16 cellular contexts compared by ENCODE assay signal in genomic region chr1:37892151-37893047, GRCh38. TPM values are rescaled to one million over a fixed set of nuclear protein-coding genes. Genes with fewer than 3 reads are reported as not detected.
DNase-seq lines count a peak whose midpoint lies in the region; ATAC-seq and TF ChIP-seq lines count a peak whose summit lies in the region.
"Had no signal": no experiment of that assay in that cellular context is flagged by ENCODE, and none has a peak within 500 bp of the region (broad histone marks: within the 10 kb centered on the region; RNA-seq: fewer than 3 reads in every experiment).

No MANE protein-coding gene starts in this region.

- H3K36me3 Mint-ChIP-seq in GM23338 (ENCODE audit: low read depth): peaks cover 26% of the 10 kb centered on the region

- no peak overlapping the region for H3K27ac Mint-ChIP-seq in GM23338

- H3K79me2 ChIP-seq in smooth muscle cell (ENCODE audit: low read depth) (no peaks in the 10 kb centered on the region), GM23338 (replicated peaks; ENCODE audit: insufficient read depth) (no peaks in the 10 kb centered on the region; the same call in 1 of the 2 replicates)

- no peaks in the 10 kb centered on the region for H4K20me1 ChIP-seq in smooth muscle cell (ENCODE audit: low read depth)
- H4K20me1 ChIP-seq in GM23338 (replicated peaks; ENCODE audit: insufficient read depth): no peaks in the 10 kb centered on the region; the same call in 1 of the 2 replicates

- no peaks in the 10 kb centered on the region for H3F3A ChIP-seq in smooth muscle cell (ENCODE audit: low read depth)
- H3F3A ChIP-seq in GM23338 (replicated peaks; ENCODE audit: low read depth): no peaks in the 10 kb centered on the region

- H3K27me3 ChIP-seq in smooth muscle cell (ENCODE audit: low read depth): no peaks in the 10 kb centered on the region
- H3K27me3 ChIP-seq in GM23338 (ENCODE audit: insufficient read depth): no peaks in the 10 kb centered on the region
- H3K27me3 ChIP-seq: heart right ventricle, neutrophil, upper lobe of left lung had no signal

- H3K4me3 ChIP-seq in NB4 (ENCODE audit: low read depth, low read length) (no peak overlapping the region), smooth muscle cell (no peak overlapping the region), GM23338 (no peak overlapping the region)
- H3K4me3 ChIP-seq: heart right ventricle, upper lobe of left lung had no signal

- ATAC-seq in GM23338: no peak
- ATAC-seq: heart right ventricle, Panc1, T-cell had no signal

- H3K27me3 Mint-ChIP-seq in GM23338 (ENCODE audit: insufficient read depth, low read depth, poor library complexity): peaks cover 5% of the 10 kb centered on the region
- H3K27me3 Mint-ChIP-seq: T-cell had no signal

- H3K4me1 Mint-ChIP-seq in GM23338: no peaks in the 10 kb centered on the region

- 56% methylated on average over 5 of the region's 5 CpGs for WGBS in smooth muscle cell (ENCODE audit: low lambda C conversion rate)

- H3K4me1 ChIP-seq in smooth muscle cell (ENCODE audit: low read depth) (no peaks in the 10 kb centered on the region), GM23338 (ENCODE audit: insufficient read depth) (no peaks in the 10 kb centered on the region)

- peak; percentile 10 for DNase-seq in NCI-H82 (lab: John Stamatoyannopoulos, UW)
- DNase-seq in NCI-H82 treated with DMSO at 0.1 percent for 48 hours (lab: John Stamatoyannopoulos, UW; ENCODE audit: unreplicated experiment): no peak
- DNase-seq in NB4 (ENCODE audit: low read depth): peak; percentile 24
- peak; percentile 73 for DNase-seq in fibroblast of peridontal ligament (ENCODE audit: extremely low read depth)
- DNase-seq in smooth muscle cell (lab: John Stamatoyannopoulos, UW; ENCODE audit: unreplicated experiment): no peak
- no peak for DNase-seq in NCI-H146 treated with DMSO at 0.1 percent for 48 hours (lab: John Stamatoyannopoulos, UW; ENCODE audit: unreplicated experiment)
- DNase-seq in stimulated activated CD4-positive, alpha-beta T cell treated with anti-CD3 and anti-CD28 coated beads, Interleukin-1b, Interleukin-23, amount 100 ng/mL, for 48 hours: no peak
- no peak for DNase-seq in GM23338 (ENCODE audit: low spot score)
- DNase-seq: 8988T; activated CD4-positive, alpha-beta T cell treated with anti-CD3 and anti-CD28 coated beads for 4 hours; activated T-cell treated with anti-CD3 and anti-CD28 coated beads, Interleukin-2, amount 50 U/mL, for 1 hour; heart right ventricle; T-cell; upper lobe of left lung had no signal

- TF ChIP-seq POLR2A in NB4 (IDR thresholded peaks at IDR 0.05; ENCODE audit: extremely low read depth, insufficient read length): no peak

- H3K4me2 ChIP-seq in smooth muscle cell (peak overlapping the region; percentile 36), GM23338 (no peak overlapping the region)

- peaks cover 4% of the 10 kb centered on the region; the same call in 1 of the 3 replicates for H3K9me3 Mint-ChIP-seq in GM23338
- H3K9me3 Mint-ChIP-seq: T-cell had no signal

- no peaks in the 10 kb centered on the region for H3K9me3 ChIP-seq in smooth muscle cell (replicated peaks; ENCODE audit: low read depth)
- H3K9me3 ChIP-seq: heart right ventricle, neutrophil, upper lobe of left lung had no signal

- H3K9ac ChIP-seq in smooth muscle cell (ENCODE audit: low read depth): no peak overlapping the region

- H2AFZ ChIP-seq in smooth muscle cell (ENCODE audit: low read depth): no peak overlapping the region
- no peak overlapping the region for H2AFZ ChIP-seq in GM23338

- H3K36me3 ChIP-seq in smooth muscle cell (ENCODE audit: low read depth) (peaks cover 16% of the 10 kb centered on the region), GM23338 (ENCODE audit: insufficient read depth) (peaks cover 12% of the 10 kb centered on the region)

- TF ChIP-seq CTCF in NB4 (IDR thresholded peaks at IDR 0.05; ENCODE audit: low read depth, low read length) (no peak), smooth muscle cell (IDR thresholded peaks at IDR 0.05; ENCODE audit: borderline replicate concordance, insufficient read depth, poor library complexity, severe bottlenecking) (no peak), GM23338 (conservative IDR thresholded peaks at IDR 0.05; ENCODE audit: low read depth in 2 of 2) (no peak)

- no peaks in the 10 kb centered on the region for H3K9me2 ChIP-seq in GM23338 (ENCODE audit: insufficient read depth)

- no peak overlapping the region for H3K4me3 Mint-ChIP-seq in GM23338
- H3K4me3 Mint-ChIP-seq: T-cell had no signal

- H3K27ac ChIP-seq in smooth muscle cell (ENCODE audit: low read depth) (peak overlapping the region; percentile 49), GM23338 (ENCODE audit: low read depth) (no peak overlapping the region; the same call in 1 of the 2 replicates)
- H3K27ac ChIP-seq: heart right ventricle, neutrophil had no signal

TF ChIP-seq in GM23338, 12 proteins besides CTCF, POLR2A, EP300 and RAD21 (continues in another document):
- TF ChIP-seq ETS1 (IDR thresholded peaks at IDR 0.05): no peak
- TF ChIP-seq EZH2 (IDR thresholded peaks at IDR 0.05; ENCODE audit: low read depth, unreplicated experiment): no peak
- TF ChIP-seq EZH2phosphoT487 (IDR thresholded peaks at IDR 0.05; ENCODE audit: unreplicated experiment): no peak
- TF ChIP-seq ZNF462 (CRISPR knock-in tag; IDR thresholded peaks at IDR 0.05): no peak

RNA-seq across cellular contexts. Expression of gene MTF1, which starts 33.0 kb away (rescaled TPM):
- total RNA-seq in smooth muscle cell: 5.3 and 25.9 TPM in 2 replicates
- 6.8 and 8.1 TPM in 2 replicates for polyA plus RNA-seq in smooth muscle cell
- total RNA-seq in GM23338 (2014; rRNA removed; shearing (Covaris generic)): 4.5 and 5.7 TPM in 2 replicates
- polyA plus RNA-seq in GM23338 (2016; fragmentation: Nextera tagmentation; extraction: Ambion mirVana): 3.0 and 5.6 TPM in 2 replicates

RNA-seq across cellular contexts. Expression of gene INPP5B, which starts 54.5 kb away (rescaled TPM):
- 11.0 and 12.0 TPM in 2 replicates for total RNA-seq in smooth muscle cell
- polyA plus RNA-seq in smooth muscle cell (5.8 and 6.7 TPM in 2 replicates), GM23338 (2016; fragmentation: Nextera tagmentation; extraction: Ambion mirVana) (5.2 and 6.9 TPM in 2 replicates)
- total RNA-seq in GM23338 (2014; rRNA removed; shearing (Covaris generic)): 19.8 and 29.1 TPM in 2 replicates

Comparison
In these comparisons a context has a peak if more than half of its experiments do, and no peak if none do; other contexts are left out.
1. DNase-seq: peak in NCI-H82 (single experiment), NB4 (single experiment) and fibroblast of peridontal ligament (single experiment); none in NCI-H82 treated with DMSO at 0.1 percent for 48 hours (single experiment), smooth muscle cell (single experiment), NCI-H146 treated with DMSO at 0.1 percent for 48 hours (single experiment), stimulated activated CD4-positive, alpha-beta T cell treated with anti-CD3 and anti-CD28 coated beads, Interleukin-1b, Interleukin-23, amount 100 ng/mL, for 48 hours (single experiment) and GM23338 (single experiment).